Comparison of ENCODE assay signal across 12 cellular contexts in genomic region chr7:22841954-22842353, GRCh38. TPM values are rescaled to one million over a fixed set of nuclear protein-coding genes. Genes with fewer than 3 reads are reported as not detected.
DNase-seq lines count a peak whose midpoint lies in the region; ATAC-seq and TF ChIP-seq lines count a peak whose summit lies in the region.
"Had no signal": no experiment of that assay in that cellular context is flagged by ENCODE, and none has a peak within 500 bp of the region (broad histone marks: within the 10 kb centered on the region; RNA-seq: fewer than 3 reads in every experiment).

No MANE protein-coding gene starts in this region.

- BruUV-seq in IMR-90 (replicated peaks; lab: Mats Ljungman, UMichigan), result no TSS peak

- WGBS in IMR-90 (ENCODE audit: extremely low coverage in 2 of 2, insufficient read length in 1 of 2), 2 experiments, result 80% methylated on average over 2 of the region's 10 CpGs; no CpG with 5 or more reads in 1 of the 2 experiments
- 66 to 75% (median 69%) methylated on average over 10 of the region's 10 CpGs for WGBS in ovary, 3 donors

- dilution Hi-C loops in IMR-90 (cut with HindIII; ENCODE audit: low sequenced_read_pairs, unreplicated experiment), result no loop called here

- intact Hi-C loops in IMR-90 (cut with micrococcal nuclease), result no loop called here
- intact Hi-C loops in ovary (cut with DNase I), result no loop called here

- H3K4me1 Mint-ChIP-seq in osteocyte (ENCODE audit: unreplicated experiment), result peaks cover 13% of the 10 kb centered on the region

- H3K36me3 ChIP-seq in IMR-90 (ENCODE audit: control insufficient read depth, insufficient read depth, low read length) (no peaks in the 10 kb centered on the region), ovary (no peaks in the 10 kb centered on the region)
- H3K36me3 ChIP-seq: BE2C, pancreas had no signal

- TF ChIP-seq RAD21 in IMR-90 (IDR thresholded peaks at IDR 0.05; ENCODE audit: low read length), result no peak

- H2BK20ac ChIP-seq in IMR-90 (ENCODE audit: low read depth, low read length), result no peak overlapping the region

- H3K18ac ChIP-seq in IMR-90 (ENCODE audit: low read depth, low read length), result no peak overlapping the region

- no peak overlapping the region for H2BK120ac ChIP-seq in IMR-90 (ENCODE audit: low read depth, low read length)

- no peak overlapping the region for H3K4ac ChIP-seq in IMR-90 (ENCODE audit: low read depth, low read length)

- no peaks in the 10 kb centered on the region for H3K36me3 Mint-ChIP-seq in osteocyte (ENCODE audit: unreplicated experiment)

- H4K8ac ChIP-seq in IMR-90 (ENCODE audit: low read depth in 2 of 2, low read length in 2 of 2), result no peak overlapping the region

- POLR2A ChIA-PET in IMR-90 (lab: Charles Lee; ENCODE audit: unreplicated experiment), result no interaction called here

- no peak for TF ChIP-seq EP300 in ovary (IDR thresholded peaks at IDR 0.05)

- H3K4me1 ChIP-seq in IMR-90 (ENCODE audit: control insufficient read depth, insufficient read depth, low read length), result peaks cover 4% of the 10 kb centered on the region
- no peaks in the 10 kb centered on the region for H3K4me1 ChIP-seq in ovary (ENCODE audit: insufficient read depth)
- H3K4me1 ChIP-seq: BE2C, pancreas had no signal

- peak; percentile 42; the same call in 1 of the 2 replicates for ATAC-seq in IMR-90 (ENCODE audit: low read depth)
- no peak for ATAC-seq in HG03196 (IDR thresholded peaks at IDR 0.05; ENCODE audit: unreplicated experiment)
- ATAC-seq in GM18505 (IDR thresholded peaks at IDR 0.05; ENCODE audit: unreplicated experiment), result no peak
- ATAC-seq: HCT116, pancreas had no signal

- 0 out of 2 replicates have a peak, but pooled peaks cover 3% of the 10 kb centered on the region for H3K9me1 ChIP-seq in IMR-90 (ENCODE audit: insufficient read depth, low read length)

- H2AFZ ChIP-seq in IMR-90 (replicated peaks; ENCODE audit: low read length, poor library complexity), result no peak overlapping the region

- in situ Hi-C loops in IMR-90 (cut with MboI; ENCODE audit: low sequenced_read_pairs), result no loop called here

- H4K20me1 ChIP-seq in IMR-90 (ENCODE audit: insufficient read depth, low read length), result no peaks in the 10 kb centered on the region

- H3K14ac ChIP-seq in IMR-90 (replicated peaks; ENCODE audit: low read depth, low read length), result no peak overlapping the region

- H3K27me3 ChIP-seq in IMR-90 (ENCODE audit: control insufficient read depth, insufficient read depth, low read length) (no peaks in the 10 kb centered on the region), ovary (no peaks in the 10 kb centered on the region)
- H3K27me3 ChIP-seq: pancreas had no signal

- no peak for TF ChIP-seq CTCF in AG09319 (IDR thresholded peaks at IDR 0.05; ENCODE audit: low read depth, low read length)
- TF ChIP-seq CTCF in IMR-90 (conservative IDR thresholded peaks at IDR 0.05; ENCODE audit: low read depth, low read length), result no peak
- TF ChIP-seq CTCF in osteocyte (IDR thresholded peaks at IDR 0.05), result no peak
- TF ChIP-seq CTCF in ovary (IDR thresholded peaks at IDR 0.05), result no peak

- H3K27ac ChIP-seq in IMR-90 (ENCODE audit: insufficient read depth, low read length) (no peak overlapping the region), ovary (no peak overlapping the region)
- H3K27ac ChIP-seq: pancreas had no signal

- no peaks in the 10 kb centered on the region for H3K9me3 Mint-ChIP-seq in osteocyte (ENCODE audit: unreplicated experiment)

- H3K56ac ChIP-seq in IMR-90 (ENCODE audit: extremely low read depth, insufficient read depth, low read length), result no peak overlapping the region

- H2BK15ac ChIP-seq in IMR-90 (ENCODE audit: low read depth, low read length), result no peak overlapping the region

- no peak for TF ChIP-seq POLR2A in IMR-90 (IDR thresholded peaks at IDR 0.05; ENCODE audit: low read depth, low read length)
- no peak for TF ChIP-seq POLR2A in ovary (IDR thresholded peaks at IDR 0.05)
- TF ChIP-seq POLR2A in GM18505 (IDR thresholded peaks at IDR 0.05; ENCODE audit: borderline replicate concordance, extremely low read depth, insufficient read depth, insufficient read length), result no peak

- H2AK5ac ChIP-seq in IMR-90 (ENCODE audit: low read depth, low read length), result no peak overlapping the region

- H3K23ac ChIP-seq in IMR-90 (ENCODE audit: low read depth, low read length), result no peak overlapping the region

- H3K9ac ChIP-seq in IMR-90 (ENCODE audit: low read depth, low read length), result no peak overlapping the region

- peak overlapping the region; percentile 80 for H3K27ac Mint-ChIP-seq in osteocyte (ENCODE audit: unreplicated experiment)

- H3K4me3 ChIP-seq in IMR-90 (ENCODE audit: insufficient read depth, low read depth, low read length) (no peak overlapping the region), ovary (no peak overlapping the region)
- H3K4me3 ChIP-seq: pancreas had no signal

- H4K5ac ChIP-seq in IMR-90 (ENCODE audit: low read depth, low read length), result no peak overlapping the region

- H3K4me3 Mint-ChIP-seq in osteocyte (ENCODE audit: unreplicated experiment), result peak overlapping the region; percentile 30

- H3K9me3 ChIP-seq in IMR-90 (ENCODE audit: control insufficient read depth, insufficient read depth, low read length) (peaks cover 4% of the 10 kb centered on the region; the same call in 1 of the 2 replicates), ovary (no peaks in the 10 kb centered on the region)
- H3K9me3 ChIP-seq: BE2C, pancreas had no signal

- CTCF ChIA-PET in IMR-90 (lab: Yijun Ruan, JAX), result no interaction called here

- DNase-seq in AG09319 (ENCODE audit: extremely low read depth, low read depth), result peak; percentile 82
- peak; percentile 47 for DNase-seq in IMR-90
- peak; percentile 99 for DNase-seq in fibroblast of gingiva (ENCODE audit: low read depth)
- peak; percentile 79 for DNase-seq in osteocyte (ENCODE audit: extremely low spot score, unreplicated experiment)
- no peak for DNase-seq in ovary
- DNase-seq in NCI-H345 treated with DMSO at 0.1 percent for 48 hours (lab: John Stamatoyannopoulos, UW; ENCODE audit: unreplicated experiment), result no peak
- DNase-seq: BE2C, pancreas, T1000 had no signal

- no peak overlapping the region for H4K91ac ChIP-seq in IMR-90 (ENCODE audit: insufficient read depth, low read depth, low read length)

- no peak overlapping the region for H2BK5ac ChIP-seq in IMR-90 (ENCODE audit: low read depth, low read length, poor library complexity, severe bottlenecking)

- no peaks in the 10 kb centered on the region for H3K27me3 Mint-ChIP-seq in osteocyte (ENCODE audit: unreplicated experiment)

- no peak overlapping the region for H2AK9ac ChIP-seq in IMR-90 (replicated peaks; ENCODE audit: low read depth, low read length, poor library complexity)

- H3K79me1 ChIP-seq in IMR-90 (ENCODE audit: low read depth in 1 of 2, low read length in 2 of 2), result no peaks in the 10 kb centered on the region

- no peak overlapping the region for H3K4me2 ChIP-seq in IMR-90 (ENCODE audit: low read depth, low read length)

TF ChIP-seq in IMR-90, 13 proteins besides CTCF, POLR2A, EP300 and RAD21:
- TF ChIP-seq MAZ (IDR thresholded peaks at IDR 0.05; ENCODE audit: borderline replicate concordance, low read depth, low read length) (no peak), MAFK (IDR thresholded peaks at IDR 0.05; ENCODE audit: low read depth, low read length) (no peak), ELK1 (IDR thresholded peaks at IDR 0.05; ENCODE audit: borderline replicate concordance, low read depth, low read length) (no peak), FOS (IDR thresholded peaks at IDR 0.05; ENCODE audit: low read depth, low read length) (no peak), CEBPB (IDR thresholded peaks at IDR 0.05; ENCODE audit: low read depth, low read length) (0 out of 2 replicates have a peak, but pooled peaks have one; percentile 6), RCOR1 (IDR thresholded peaks at IDR 0.05; ENCODE audit: insufficient replicate concordance, low read length) (no peak), SMC3 (IDR thresholded peaks at IDR 0.05; ENCODE audit: low read depth, low read length) (no peak), MXI1 (IDR thresholded peaks at IDR 0.05; ENCODE audit: borderline replicate concordance, low read depth, low read length) (no peak)
TF ChIP-seq in IMR-90: peak in this region for 1.

RNA-seq across cellular contexts. Expression of gene TOMM7, which starts 19.3 kb away (rescaled TPM):
- total RNA-seq in IMR-90 (2012; rRNA removed) (67.2 and 125 TPM in 2 replicates), osteocyte (256 and 292 TPM in 2 replicates), ovary (100 to 1,000 TPM; 325 to 869 (median 586) TPM)
- polyA plus RNA-seq in IMR-90 (2012; rRNA removed) (318 and 727 TPM in 2 replicates), ovary (100 to 1,000 TPM; 267 to 621 TPM)
- polyA plus RNA-seq in IMR-90 (2012; cell fraction: cytosol; rRNA removed), result 103 and 199 TPM in 2 replicates
- polyA plus RNA-seq in IMR-90 (2012; cell fraction: nucleus; rRNA removed; ENCODE audit: low replicate concordance), result 17.0 and 112 TPM in 2 replicates

Comparison
In these comparisons a context has a peak if more than half of its experiments do, and no peak if none do; other contexts are left out.
1. DNase-seq: peak in AG09319 (single experiment), IMR-90 (single experiment), fibroblast of gingiva (single experiment) and osteocyte (single experiment); none in ovary (0 of 5) and NCI-H345 treated with DMSO at 0.1 percent for 48 hours (single experiment).